Comparison of ENCODE assay signal across 1 cellular context in genomic region chr17:74970395-74970794, GRCh38.
TF ChIP-seq lines count a peak whose summit lies in the region.

No MANE protein-coding gene starts in this region.

TF ChIP-seq in HepG2, 621 proteins besides CTCF, POLR2A, EP300 and RAD21:
- TF ChIP-seq CBX1 (IDR thresholded peaks at IDR 0.05; ENCODE audit: low read depth): no peak
- no peak for TF ChIP-seq GFI1 (CRISPR knock-in tag; IDR thresholded peaks at IDR 0.05; ENCODE audit: borderline replicate concordance)
- no peak for TF ChIP-seq FOXO1 (CRISPR knock-in tag; IDR thresholded peaks at IDR 0.05)
- TF ChIP-seq MAZ (IDR thresholded peaks at IDR 0.05; ENCODE audit: borderline replicate concordance, low read depth, low read length): no peak
- TF ChIP-seq MAZ (CRISPR knock-in tag; IDR thresholded peaks at IDR 0.05; ENCODE audit: low read depth): no peak
- no peak for TF ChIP-seq RFX1 (IDR thresholded peaks at IDR 0.05)
- no peak for TF ChIP-seq CENPX (CRISPR knock-in tag; IDR thresholded peaks at IDR 0.05)
